Comparison of ENCODE assay signal across 31 cellular contexts in the genomic region with DNA sequence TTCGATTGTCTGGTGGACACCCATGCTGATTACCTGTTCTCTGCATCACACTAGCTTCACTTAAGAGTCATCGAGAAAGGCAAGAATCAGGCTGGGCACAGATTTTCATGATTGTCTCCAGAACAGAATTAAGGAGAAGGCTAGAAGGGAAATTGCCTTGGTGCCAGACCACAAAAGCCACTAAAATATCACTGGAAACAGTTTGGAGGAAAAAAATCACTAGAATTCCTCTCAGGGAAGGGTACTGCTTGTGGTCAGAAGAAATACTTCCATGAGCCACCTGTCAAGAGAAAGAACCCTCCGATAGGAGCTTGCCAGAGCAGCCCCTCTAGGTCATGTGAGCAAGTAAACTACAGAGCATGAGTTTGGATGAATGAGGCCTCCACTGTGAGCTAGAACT.
"Had no signal": no experiment of that assay in that cellular context is flagged by ENCODE, and none has a peak within 500 bp of the region (broad histone marks: within the 10 kb centered on the region; RNA-seq: fewer than 3 reads in every experiment).

No MANE protein-coding gene starts in this region.

- H3K36me3 ChIP-seq: esophagus muscularis mucosa, heart right ventricle, lower lobe of right lung, neural progenitor cell, right lobe of liver, thoracic aorta, vagina had no signal

- H3K9me3 ChIP-seq: esophagus muscularis mucosa, heart right ventricle, lower lobe of right lung, right lobe of liver, thoracic aorta, vagina had no signal

- H3K27me3 ChIP-seq: esophagus muscularis mucosa, heart right ventricle, neural progenitor cell, right lobe of liver, vagina had no signal

- H3K9ac ChIP-seq: neural progenitor cell had no signal

- H3K9me3 Mint-ChIP-seq: dendritic cell treated with granulocyte-macrophage colony-stimulating factor and Interleukin-4, amounts not matched to agents 40 ng/mL and 50 ng/mL, for 4 days; endodermal cell; neural progenitor cell; stimulated activated naive CD8-positive, alpha-beta T cell treated with anti-CD3 and anti-CD28 coated beads, Interleukin-15, Interleukin-2, amounts not matched to agents 100 ng/mL and 50 ng/mL, for 24 hours; T-helper 2 cell treated with Interferon-gamma antibody and Interleukin-4, amounts not matched to agents 5 μg/mL and 100 μg/mL, for 36 hours had no signal

- H3K4me2 ChIP-seq: neural progenitor cell had no signal

- H3K27ac Mint-ChIP-seq: activated CD4-positive, alpha-beta T cell treated with anti-CD3 and anti-CD28 coated beads for 36 hours; activated naive CD8-positive, alpha-beta T cell; dendritic cell treated with granulocyte-macrophage colony-stimulating factor and Interleukin-4, amounts not matched to agents 40 ng/mL and 50 ng/mL, for 4 days; endodermal cell; natural killer cell; neural progenitor cell; stimulated activated effector memory CD8-positive, alpha-beta T cell treated with anti-CD3 and anti-CD28 coated beads, Interleukin-12 subunit alpha, Interleukin-12 subunit beta, amount 100 ng/mL, for 72 hours; stimulated activated naive CD8-positive, alpha-beta T cell treated with anti-CD3 and anti-CD28 coated beads, Interleukin-15, Interleukin-2, amounts not matched to agents 100 ng/mL and 50 ng/mL, for 24 hours; T-helper 2 cell treated with Interferon-gamma antibody and Interleukin-4, amounts not matched to agents 5 μg/mL and 100 μg/mL, for 36 hours had no signal

- H2AFZ ChIP-seq: neural progenitor cell had no signal

- H3K4me1 ChIP-seq: esophagus muscularis mucosa, heart right ventricle, lower lobe of right lung, neural progenitor cell, right lobe of liver, vagina had no signal

- H3K27ac ChIP-seq: esophagus muscularis mucosa, heart right ventricle, lower lobe of right lung, neural progenitor cell, right lobe of liver, skin epidermis, thoracic aorta, vagina had no signal

- H3K36me3 Mint-ChIP-seq: activated naive CD8-positive, alpha-beta T cell; natural killer cell; neural progenitor cell; stimulated activated effector memory CD8-positive, alpha-beta T cell treated with anti-CD3 and anti-CD28 coated beads, Interleukin-12 subunit alpha, Interleukin-12 subunit beta, amount 100 ng/mL, for 72 hours had no signal

- ATAC-seq: activated CD4-positive, alpha-beta T cell treated with anti-CD3 and anti-CD28 coated beads for 36 hours; heart right ventricle; left lobe of liver; lower lobe of right lung; natural killer cell; right lobe of liver; stimulated activated effector memory CD8-positive, alpha-beta T cell treated with anti-CD3 and anti-CD28 coated beads, Interleukin-12 subunit alpha, Interleukin-12 subunit beta, amount 100 ng/mL, for 72 hours had no signal

- H3K4me3 Mint-ChIP-seq: activated CD4-positive, alpha-beta T cell treated with anti-CD3 and anti-CD28 coated beads for 36 hours; activated naive CD8-positive, alpha-beta T cell; dendritic cell treated with granulocyte-macrophage colony-stimulating factor and Interleukin-4, amounts not matched to agents 40 ng/mL and 50 ng/mL, for 4 days; endodermal cell; natural killer cell; neural progenitor cell; stimulated activated effector memory CD8-positive, alpha-beta T cell treated with anti-CD3 and anti-CD28 coated beads, Interleukin-12 subunit alpha, Interleukin-12 subunit beta, amount 100 ng/mL, for 72 hours; stimulated activated naive CD8-positive, alpha-beta T cell treated with anti-CD3 and anti-CD28 coated beads, Interleukin-15, Interleukin-2, amounts not matched to agents 100 ng/mL and 50 ng/mL, for 24 hours; T-helper 2 cell treated with Interferon-gamma antibody and Interleukin-4, amounts not matched to agents 5 μg/mL and 100 μg/mL, for 36 hours had no signal

- DNase-seq: activated CD4-positive, alpha-beta T cell treated with anti-CD3 and anti-CD28 coated beads for 36 hours; activated CD4-positive, alpha-beta T cell treated with anti-CD3 and anti-CD28 coated beads, Interleukin-2, amount 50 U/mL, for 4 hours; activated CD4-positive, CD25-positive, alpha-beta regulatory T cell; activated effector memory CD4-positive, alpha-beta T cell treated with Interleukin-2 at 50 U/mL for 16 hours; activated naive CD4-positive, alpha-beta T cell treated with Interleukin-2 at 50 U/mL for 16 hours; anterior cingulate cortex; caudate nucleus; endodermal cell; foreskin melanocyte; heart right ventricle; kidney glomerular epithelial cell; lower lobe of right lung; mesenchymal stem cell; natural killer cell; posterior cingulate gyrus; right lobe of liver; stimulated activated CD4-positive, alpha-beta T cell treated with anti-CD3 and anti-CD28 coated beads, Interleukin-12 subunit alpha, Interleukin-12 subunit beta, amount 100 ng/mL, for 4 hours; stimulated activated CD4-positive, alpha-beta T cell treated with anti-CD3 and anti-CD28 coated beads, Interleukin-4, amount 100 ng/mL, for 24 hours; T-helper 1 cell; trophoblast cell had no signal

- H3K4me1 Mint-ChIP-seq: activated CD4-positive, alpha-beta T cell treated with anti-CD3 and anti-CD28 coated beads for 36 hours; endodermal cell; natural killer cell; neural progenitor cell; stimulated activated effector memory CD8-positive, alpha-beta T cell treated with anti-CD3 and anti-CD28 coated beads, Interleukin-12 subunit alpha, Interleukin-12 subunit beta, amount 100 ng/mL, for 72 hours had no signal

- H3K4me3 ChIP-seq: esophagus muscularis mucosa, heart right ventricle, lower lobe of right lung, neural progenitor cell, right lobe of liver, skin epidermis, thoracic aorta, vagina had no signal

- H3K27me3 Mint-ChIP-seq: activated CD4-positive, alpha-beta T cell treated with anti-CD3 and anti-CD28 coated beads for 36 hours; activated naive CD8-positive, alpha-beta T cell; dendritic cell treated with granulocyte-macrophage colony-stimulating factor and Interleukin-4, amounts not matched to agents 40 ng/mL and 50 ng/mL, for 4 days; stimulated activated naive CD8-positive, alpha-beta T cell treated with anti-CD3 and anti-CD28 coated beads, Interleukin-15, Interleukin-2, amounts not matched to agents 100 ng/mL and 50 ng/mL, for 24 hours had no signal
